In genomic region chr1:12343823-12344487, GRCh38 we compare ENCODE assay signal across 10 cellular contexts.
A peak's percentile ranks its signal among the peaks of the same experiment; 100 is the strongest.
DNase-seq lines count a peak whose midpoint lies in the region; ATAC-seq and TF ChIP-seq lines count a peak whose summit lies in the region.
"Had no signal": no experiment of that assay in that cellular context is flagged by ENCODE, and none has a peak within 500 bp of the region (broad histone marks: within the 10 kb centered on the region; RNA-seq: fewer than 3 reads in every experiment).

No MANE protein-coding gene starts in this region.

- no peak for TF ChIP-seq CTCF in CD8-positive, alpha-beta T cell (IDR thresholded peaks at IDR 0.05)
- TF ChIP-seq CTCF in MM.1S (IDR thresholded peaks at IDR 0.05; ENCODE audit: low read length) = no peak
- TF ChIP-seq CTCF in chondrocyte (IDR thresholded peaks at IDR 0.05) = no peak
- TF ChIP-seq CTCF in sigmoid colon (IDR thresholded peaks at IDR 0.05) = no peak
- TF ChIP-seq CTCF in uterus (IDR thresholded peaks at IDR 0.05) = no peak

- peak overlapping the region; percentile 61; the same call in 1 of the 2 replicates for H3K4me2 ChIP-seq in MM.1S (ENCODE audit: low read depth, low read length)

- no peaks in the 10 kb centered on the region for H3K9me3 Mint-ChIP-seq in CD8-positive, alpha-beta T cell
- H3K9me3 Mint-ChIP-seq in chondrocyte (ENCODE audit: low read depth) = no peaks in the 10 kb centered on the region

- no peak for TF ChIP-seq POLR2A in sigmoid colon (IDR thresholded peaks at IDR 0.05)
- no peak for TF ChIP-seq POLR2A in uterus (IDR thresholded peaks at IDR 0.05)

- H3K27me3 ChIP-seq in CD8-positive, alpha-beta T cell (ENCODE audit: insufficient read depth, low read length) = no peaks in the 10 kb centered on the region
- no peaks in the 10 kb centered on the region for H3K27me3 ChIP-seq in MM.1S (replicated peaks; ENCODE audit: insufficient read depth, low read length)
- no peaks in the 10 kb centered on the region for H3K27me3 ChIP-seq in sigmoid colon
- H3K27me3 ChIP-seq in uterus = no peaks in the 10 kb centered on the region

- peak overlapping the region; percentile 15 for H3K27ac Mint-ChIP-seq in CD8-positive, alpha-beta T cell
- no peak overlapping the region for H3K27ac Mint-ChIP-seq in chondrocyte (ENCODE audit: unreplicated experiment)

- no peaks in the 10 kb centered on the region for H3K9me2 ChIP-seq in MM.1S (replicated peaks; ENCODE audit: insufficient read depth, low read length)

- H3K36me3 ChIP-seq in CD8-positive, alpha-beta T cell (ENCODE audit: insufficient read depth, low read length) = peaks cover 13% of the 10 kb centered on the region
- H3K36me3 ChIP-seq in MM.1S (replicated peaks; ENCODE audit: insufficient read depth, low read length) = no peaks in the 10 kb centered on the region
- H3K36me3 ChIP-seq in sigmoid colon = peaks cover 9 to 71% (median 20%) of the 10 kb centered on the region in 4 donors
- H3K36me3 ChIP-seq in uterus = no peaks in the 10 kb centered on the region

- H3K9me3 ChIP-seq in CD8-positive, alpha-beta T cell (ENCODE audit: low read length) = no peaks in the 10 kb centered on the region
- H3K9me3 ChIP-seq in MM.1S (replicated peaks; ENCODE audit: insufficient read depth, low read length) (no peaks in the 10 kb centered on the region), sigmoid colon (no peaks in the 10 kb centered on the region), uterus (no peaks in the 10 kb centered on the region)

- peaks cover 45% of the 10 kb centered on the region for H3K4me1 ChIP-seq in CD8-positive, alpha-beta T cell (ENCODE audit: insufficient read depth, low read length)
- H3K4me1 ChIP-seq in MM.1S (ENCODE audit: low read length) (peaks cover 26% of the 10 kb centered on the region), sigmoid colon (peaks cover 0 to 26% (median 21%) of the 10 kb centered on the region in 4 donors), uterus (no peaks in the 10 kb centered on the region)

- CTCF ChIA-PET in CD8-positive, alpha-beta T cell (lab: Charles Lee) = no interaction called here

- H3K79me2 ChIP-seq in MM.1S (ENCODE audit: low read length) = no peaks in the 10 kb centered on the region

- no peaks in the 10 kb centered on the region for H3K27me3 Mint-ChIP-seq in CD8-positive, alpha-beta T cell (ENCODE audit: low read depth)
- no peaks in the 10 kb centered on the region for H3K27me3 Mint-ChIP-seq in chondrocyte (ENCODE audit: low read depth)

- H3K27ac ChIP-seq in CD8-positive, alpha-beta T cell (ENCODE audit: low read depth, low read length) = no peak overlapping the region
- H3K27ac ChIP-seq in MM.1S (ENCODE audit: low read length) (peak overlapping the region; percentile 37; the same call in 1 of the 2 replicates), sigmoid colon (peak overlapping the region; percentile 30 to 59 (median 55)), uterus (peak overlapping the region in 1 of 2 donors; percentile 48)

- POLR2A ChIA-PET in CD8-positive, alpha-beta T cell (lab: Charles Lee) = no interaction called here

- intact Hi-C loops in CD8-positive, alpha-beta T cell (cut with DNase I, micrococcal nuclease) = no loop called here
- intact Hi-C loops in sigmoid colon (cut with DNase I) (no loop called here), uterus (cut with DNase I; ENCODE audit: low total_unique reads) (no loop called here)

- peaks cover 44% of the 10 kb centered on the region for H3K36me3 Mint-ChIP-seq in CD8-positive, alpha-beta T cell
- peaks cover 34% of the 10 kb centered on the region for H3K36me3 Mint-ChIP-seq in chondrocyte (ENCODE audit: low read depth)

- DNase-seq in CD8-positive, alpha-beta T cell = no peak
- DNase-seq in MM.1S (no peak), chondrocyte (ENCODE audit: low spot score) (no peak), sigmoid colon (no peak), uterus (no peak), iPS-NIHi7 (ENCODE audit: extremely low spot score) (no peak)
- DNase-seq in activated CD4-positive, CD25-positive, alpha-beta regulatory T cell treated with anti-CD3 and anti-CD28 coated beads, Interleukin-2, amount 50 U/mL, for 72 hours = no peak
- DNase-seq: DMS153 had no signal

- H3K4me1 Mint-ChIP-seq in CD8-positive, alpha-beta T cell (ENCODE audit: low read depth) = peaks cover 67% of the 10 kb centered on the region
- H3K4me1 Mint-ChIP-seq in chondrocyte (ENCODE audit: low read depth) = peaks cover 50% of the 10 kb centered on the region

- H3F3A ChIP-seq in MM.1S (ENCODE audit: insufficient read depth, low read length) = peaks cover 11% of the 10 kb centered on the region

- H3K4me3 ChIP-seq in CD8-positive, alpha-beta T cell (ENCODE audit: low read depth, low read length) = no peak overlapping the region
- no peak overlapping the region for H3K4me3 ChIP-seq in MM.1S (ENCODE audit: low read length)
- no peak overlapping the region for H3K4me3 ChIP-seq in sigmoid colon
- H3K4me3 ChIP-seq in uterus = no peak overlapping the region

- H4K20me1 ChIP-seq in MM.1S (ENCODE audit: insufficient read depth, low read length) = no peaks in the 10 kb centered on the region

- no peak overlapping the region for H2AFZ ChIP-seq in MM.1S (ENCODE audit: low read length)

- H3K9ac ChIP-seq in MM.1S (ENCODE audit: low read length) = no peak overlapping the region

- TF ChIP-seq EP300 in sigmoid colon (IDR thresholded peaks at IDR 0.05) = no peak

- WGBS in sigmoid colon, 2 donors = 59 to 72% methylated on average over 2 of the region's 2 CpGs

- no peak for ATAC-seq in CD8-positive, alpha-beta T cell
- no peak for ATAC-seq in HG02981 (IDR thresholded peaks at IDR 0.05; ENCODE audit: unreplicated experiment)
- ATAC-seq: HepG2 had no signal

- no peak overlapping the region for H3K4me3 Mint-ChIP-seq in CD8-positive, alpha-beta T cell
- H3K4me3 Mint-ChIP-seq in chondrocyte (ENCODE audit: unreplicated experiment) = peak overlapping the region; percentile 51
